36 cellular contexts compared by ENCODE assay signal in genomic region chrX:153920546-153920945, GRCh38. TPM values are rescaled to one million over a fixed set of nuclear protein-coding genes. Genes with fewer than 3 reads are reported as not detected.
"Had no signal": no experiment of that assay in that cellular context is flagged by ENCODE, and none has a peak within 500 bp of the region (broad histone marks: within the 10 kb centered on the region; RNA-seq: fewer than 3 reads in every experiment).

No MANE protein-coding gene starts in this region.

- H3K4me3 ChIP-seq: ascending aorta, cardiac muscle cell had no signal

- H3K27ac ChIP-seq: ascending aorta, cardiac muscle cell, epithelial cell of prostate, esophagus squamous epithelium had no signal

- H3K36me3 Mint-ChIP-seq: brain had no signal

- H3K4me1 ChIP-seq: breast epithelium had no signal

- H3K27me3 ChIP-seq: ascending aorta, cardiac muscle cell, esophagus squamous epithelium, gastroesophageal sphincter had no signal

- DNase-seq: activated CD4-positive, alpha-beta memory T cell treated with anti-CD3 and anti-CD28 coated beads for 36 hours; activated CD4-positive, alpha-beta T cell treated with anti-CD3 and anti-CD28 coated beads for 36 hours; activated CD4-positive, alpha-beta T cell treated with anti-CD3 and anti-CD28 coated beads, Interleukin-2, amount 10 ng/mL, durations not matched to agents 24 days and 14 days; activated CD4-positive, CD25-positive, alpha-beta regulatory T cell; activated CD4-positive, CD25-positive, alpha-beta regulatory T cell treated with anti-CD3 and anti-CD28 coated beads, Interleukin-2, amount 50 U/mL, for 72 hours; activated CD8-positive, alpha-beta memory T cell treated with anti-CD3 and anti-CD28 coated beads, Interleukin-2, amount 10 ng/mL, durations not matched to agents 7 days and 5 days; activated CD8-positive, alpha-beta memory T cell treated with anti-CD3 and anti-CD28 coated beads, Interleukin-2, amount 50 U/mL, for 4 hours; activated CD8-positive, alpha-beta T cell treated with anti-CD3 and anti-CD28 coated beads, Interleukin-2, amount 10 ng/mL, durations not matched to agents 7 days and 5 days; activated gamma-delta T cell; activated naive CD4-positive, alpha-beta T cell; activated naive CD4-positive, alpha-beta T cell treated with anti-CD3 and anti-CD28 coated beads, Interleukin-2, amount 10 ng/mL, durations not matched to agents 7 days and 5 days; activated naive CD8-positive, alpha-beta T cell treated with anti-CD3 and anti-CD28 coated beads, Interleukin-2, amount 10 ng/mL, durations not matched to agents 7 days and 5 days; activated T-cell treated with anti-CD3 and anti-CD28 coated beads, Interleukin-2, amount 50 U/mL, for 24 hours; activated T-cell treated with anti-CD3 and anti-CD28 coated beads, Interleukin-2, amount 50 U/mL, for 72 hours; central memory CD4-positive, alpha-beta T cell; cortex of kidney; dermis blood vessel endothelial cell; effector CD4-positive, alpha-beta T cell; effector memory CD8-positive, alpha-beta T cell; esophagus squamous epithelium; foreskin melanocyte; T-helper 2 cell had no signal

- H3K9me3 ChIP-seq: ascending aorta, breast epithelium, esophagus squamous epithelium, gastroesophageal sphincter had no signal

- H3K4me3 Mint-ChIP-seq: activated CD4-positive, alpha-beta memory T cell treated with anti-CD3 and anti-CD28 coated beads for 36 hours; activated CD4-positive, alpha-beta T cell treated with anti-CD3 and anti-CD28 coated beads for 36 hours; activated CD4-positive, alpha-beta T cell treated with anti-CD3 and anti-CD28 coated beads, Interleukin-2, amount 10 ng/mL, durations not matched to agents 24 days and 14 days; activated CD8-positive, alpha-beta memory T cell treated with anti-CD3 and anti-CD28 coated beads, Interleukin-2, amount 10 ng/mL, durations not matched to agents 7 days and 5 days; activated T-cell treated with anti-CD3 and anti-CD28 coated beads, Interleukin-2, amount 50 U/mL, for 24 hours; activated T-cell treated with anti-CD3 and anti-CD28 coated beads, Interleukin-2, amount 50 U/mL, for 72 hours; brain; effector memory CD8-positive, alpha-beta T cell had no signal

- ATAC-seq: activated CD4-positive, alpha-beta T cell treated with anti-CD3 and anti-CD28 coated beads for 36 hours; activated CD8-positive, alpha-beta memory T cell treated with anti-CD3 and anti-CD28 coated beads, Interleukin-2, amount 10 ng/mL, durations not matched to agents 7 days and 5 days; activated CD8-positive, alpha-beta T cell treated with anti-CD3 and anti-CD28 coated beads, Interleukin-2, amount 10 ng/mL, durations not matched to agents 7 days and 5 days; activated naive CD4-positive, alpha-beta T cell treated with anti-CD3 and anti-CD28 coated beads, Interleukin-2, amount 50 U/mL, for 72 hours; activated T-cell treated with anti-CD3 and anti-CD28 coated beads, Interleukin-2, amount 50 U/mL, for 72 hours; effector memory CD8-positive, alpha-beta T cell; gastroesophageal sphincter had no signal

- H3K9me3 Mint-ChIP-seq: activated CD4-positive, alpha-beta memory T cell treated with anti-CD3 and anti-CD28 coated beads for 36 hours; activated CD4-positive, alpha-beta T cell treated with anti-CD3 and anti-CD28 coated beads, Interleukin-2, amount 10 ng/mL, durations not matched to agents 24 days and 14 days; activated naive CD4-positive, alpha-beta T cell treated with anti-CD3 and anti-CD28 coated beads, Interleukin-2, amount 10 ng/mL, durations not matched to agents 7 days and 5 days; activated naive CD4-positive, alpha-beta T cell treated with anti-CD3 and anti-CD28 coated beads, Interleukin-2, amount 50 U/mL, for 72 hours; activated naive CD8-positive, alpha-beta T cell treated with anti-CD3 and anti-CD28 coated beads, Interleukin-2, amount 10 ng/mL, durations not matched to agents 7 days and 5 days; activated T-cell treated with anti-CD3 and anti-CD28 coated beads, Interleukin-2, amount 50 U/mL, for 24 hours; activated T-cell treated with anti-CD3 and anti-CD28 coated beads, Interleukin-2, amount 50 U/mL, for 72 hours; effector memory CD8-positive, alpha-beta T cell had no signal

- H3K27me3 Mint-ChIP-seq: activated CD4-positive, alpha-beta memory T cell treated with anti-CD3 and anti-CD28 coated beads for 36 hours; activated CD4-positive, alpha-beta T cell treated with anti-CD3 and anti-CD28 coated beads for 36 hours; activated CD4-positive, alpha-beta T cell treated with anti-CD3 and anti-CD28 coated beads, Interleukin-2, amount 10 ng/mL, durations not matched to agents 24 days and 14 days; activated CD8-positive, alpha-beta memory T cell treated with anti-CD3 and anti-CD28 coated beads, Interleukin-2, amount 10 ng/mL, durations not matched to agents 7 days and 5 days; activated naive CD4-positive, alpha-beta T cell treated with anti-CD3 and anti-CD28 coated beads, Interleukin-2, amount 10 ng/mL, durations not matched to agents 7 days and 5 days; activated naive CD8-positive, alpha-beta T cell treated with anti-CD3 and anti-CD28 coated beads, Interleukin-2, amount 10 ng/mL, durations not matched to agents 7 days and 5 days; brain; effector memory CD8-positive, alpha-beta T cell had no signal

- H3K27ac Mint-ChIP-seq: activated CD4-positive, alpha-beta memory T cell treated with anti-CD3 and anti-CD28 coated beads for 36 hours; activated CD4-positive, alpha-beta T cell treated with anti-CD3 and anti-CD28 coated beads, Interleukin-2, amount 10 ng/mL, durations not matched to agents 24 days and 14 days; activated CD8-positive, alpha-beta T cell treated with anti-CD3 and anti-CD28 coated beads, Interleukin-2, amount 10 ng/mL, durations not matched to agents 7 days and 5 days; activated naive CD4-positive, alpha-beta T cell treated with anti-CD3 and anti-CD28 coated beads, Interleukin-2, amount 10 ng/mL, durations not matched to agents 7 days and 5 days; activated naive CD8-positive, alpha-beta T cell treated with anti-CD3 and anti-CD28 coated beads, Interleukin-2, amount 10 ng/mL, durations not matched to agents 7 days and 5 days; activated T-cell treated with anti-CD3 and anti-CD28 coated beads, Interleukin-2, amount 50 U/mL, for 72 hours; brain had no signal

- H3K36me3 ChIP-seq: ascending aorta, breast epithelium, cardiac muscle cell, esophagus squamous epithelium, gastroesophageal sphincter had no signal

RNA-seq across cellular contexts. Expression of gene AVPR2, which starts 16.1 kb away (rescaled TPM):
- total RNA-seq: activated CD4-positive, alpha-beta memory T cell treated with anti-CD3 and anti-CD28 coated beads for 36 hours; activated CD4-positive, alpha-beta T cell treated with anti-CD3 and anti-CD28 coated beads for 36 hours; activated CD4-positive, alpha-beta T cell treated with anti-CD3 and anti-CD28 coated beads, Interleukin-2, amount 10 ng/mL, durations not matched to agents 24 days and 14 days; activated CD8-positive, alpha-beta memory T cell treated with anti-CD3 and anti-CD28 coated beads for 36 hours; activated CD8-positive, alpha-beta memory T cell treated with anti-CD3 and anti-CD28 coated beads, Interleukin-2, amount 10 ng/mL, durations not matched to agents 7 days and 5 days; activated CD8-positive, alpha-beta T cell treated with anti-CD3 and anti-CD28 coated beads, Interleukin-2, amount 10 ng/mL, durations not matched to agents 7 days and 5 days; activated naive CD4-positive, alpha-beta T cell treated with anti-CD3 and anti-CD28 coated beads, Interleukin-2, amount 50 U/mL, for 72 hours; activated naive CD8-positive, alpha-beta T cell treated with anti-CD3 and anti-CD28 coated beads, Interleukin-2, amount 10 ng/mL, durations not matched to agents 7 days and 5 days; activated T-cell treated with anti-CD3 and anti-CD28 coated beads, Interleukin-2, amount 50 U/mL, for 72 hours; cardiac muscle cell; cerebellum; endothelial cell of umbilical vein; fibroblast of lung; fibroblast of villous mesenchyme; glomerular endothelial cell; T-helper 1 cell treated with Interleukin-12 subunit alpha and Interleukin-12 subunit beta and Interleukin-4 antibody, amounts not matched to agents 30 ng/mL and 1 ng/mL, for 36 hours had no signal
- polyA plus RNA-seq: endothelial cell of umbilical vein, fibroblast of lung had no signal

RNA-seq across cellular contexts. Expression of gene L1CAM, which starts 34.6 kb away (rescaled TPM):
- total RNA-seq: endothelial cell of umbilical vein had no signal
